In the genomic region with DNA sequence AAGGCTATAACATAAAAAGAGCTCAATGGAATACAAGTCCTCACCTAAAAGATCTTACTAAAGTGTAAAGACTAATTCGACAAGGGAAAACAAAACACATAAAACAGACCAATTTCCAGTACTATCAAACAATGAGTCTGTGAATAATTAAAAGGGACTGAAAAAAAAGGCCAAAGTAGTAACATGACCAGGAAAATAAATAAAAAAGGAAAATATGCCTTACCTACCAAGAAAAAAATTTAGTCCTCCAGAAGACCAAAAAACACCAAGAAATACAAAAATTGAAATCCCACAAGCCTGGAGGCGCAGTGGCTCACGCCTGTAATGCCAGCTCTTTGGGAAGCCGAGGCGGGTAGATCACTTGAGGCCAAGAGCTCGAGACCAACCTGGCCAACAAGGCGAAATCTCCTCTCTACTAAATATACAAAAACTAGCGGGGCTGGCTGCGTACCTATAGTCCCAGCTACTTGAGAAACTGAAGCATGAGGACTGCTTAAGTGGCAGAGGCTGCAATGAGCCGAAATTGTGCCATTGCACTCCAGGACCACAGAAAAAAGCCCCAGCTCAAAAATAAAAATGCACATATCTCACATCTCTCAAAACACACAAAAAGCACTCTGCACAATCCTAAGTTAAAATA, we compare ENCODE assay signal across 8 cellular contexts.
A peak's percentile ranks its signal among the peaks of the same experiment; 100 is the strongest.
DNase-seq lines count a peak whose midpoint lies in the region; TF ChIP-seq lines count a peak whose summit lies in the region.

No MANE protein-coding gene starts in this region.

- no peak overlapping the region for H2BK120ac ChIP-seq in mesendoderm (ENCODE audit: low read depth, low read length)

- no peak overlapping the region for H4K5ac ChIP-seq in mesendoderm (ENCODE audit: low read length)

- TF ChIP-seq CTCF in ascending aorta (IDR thresholded peaks at IDR 0.05) = no peak

- H3K36me3 ChIP-seq in ascending aorta = no peaks in the 10 kb centered on the region
- H3K36me3 ChIP-seq in mesendoderm (ENCODE audit: control insufficient read depth, insufficient read depth, low read length) = no peaks in the 10 kb centered on the region
- no peaks in the 10 kb centered on the region for H3K36me3 ChIP-seq in stomach smooth muscle (ENCODE audit: control insufficient read depth in 2 of 2, insufficient read depth in 2 of 2, low read length in 2 of 2)

- H3K27ac ChIP-seq in ascending aorta (peak overlapping the region; percentile 80 to 85), mesendoderm (ENCODE audit: low read depth, low read length) (no peak overlapping the region), stomach smooth muscle (ENCODE audit: low read length) (peak overlapping the region; percentile 87)

- H2BK5ac ChIP-seq in mesendoderm (ENCODE audit: low read length) = no peak overlapping the region

- H3K4me2 ChIP-seq in mesendoderm (ENCODE audit: low read length) = no peak overlapping the region

- H3K18ac ChIP-seq in mesendoderm (ENCODE audit: low read length) = no peak overlapping the region

- intact Hi-C loops in ascending aorta (cut with DNase I) = loop anchor here (1.0 to 5.0 kb wide), 3 partner anchors 99 to 412 kb away; a partner anchor contains a TSS

- no peak overlapping the region for H3K4ac ChIP-seq in mesendoderm (ENCODE audit: low read depth, low read length)

- peak overlapping the region in 1 of 2 donors; percentile 57 for H3K4me3 ChIP-seq in ascending aorta
- no peak overlapping the region for H3K4me3 ChIP-seq in mesendoderm (ENCODE audit: low read length)
- peak overlapping the region; percentile 68 to 74 for H3K4me3 ChIP-seq in stomach smooth muscle (ENCODE audit: low read length in 2 of 2)

- H3K27me3 ChIP-seq in ascending aorta (no peaks in the 10 kb centered on the region), mesendoderm (ENCODE audit: insufficient read depth, low read length, poor library complexity) (no peaks in the 10 kb centered on the region), stomach smooth muscle (ENCODE audit: control insufficient read depth in 1 of 2, insufficient read depth in 2 of 2, low read length in 2 of 2) (no peaks in the 10 kb centered on the region)

- H4K8ac ChIP-seq in mesendoderm (ENCODE audit: low read depth, low read length) = no peak overlapping the region

- no CpG with 5 or more reads among the region's 10 CpGs for WGBS in mesendoderm (ENCODE audit: extremely low coverage, insufficient coverage, low lambda C conversion rate)

- no peaks in the 10 kb centered on the region for H3K79me1 ChIP-seq in mesendoderm (ENCODE audit: low read length)

- H2AK5ac ChIP-seq in mesendoderm (ENCODE audit: low read length) = no peak overlapping the region

- H3K9me3 ChIP-seq in ascending aorta (no peaks in the 10 kb centered on the region), stomach smooth muscle (ENCODE audit: control insufficient read depth in 2 of 2, low read length in 2 of 2) (no peaks in the 10 kb centered on the region)

- H3K9ac ChIP-seq in mesendoderm (ENCODE audit: low read length) (no peak overlapping the region), stomach smooth muscle (ENCODE audit: low read length in 2 of 2) (peak overlapping the region; percentile 72 to 94)

- no peaks in the 10 kb centered on the region for H3K4me1 ChIP-seq in ascending aorta
- no peaks in the 10 kb centered on the region for H3K4me1 ChIP-seq in mesendoderm (ENCODE audit: control insufficient read depth, low read depth, low read length)
- peaks cover 7% of the 10 kb centered on the region for H3K4me1 ChIP-seq in stomach smooth muscle (ENCODE audit: control insufficient read depth, insufficient read depth, low read length)

- no peaks in the 10 kb centered on the region for H3K79me2 ChIP-seq in mesendoderm (ENCODE audit: control insufficient read depth, insufficient read depth, low read length)

- H3K23ac ChIP-seq in mesendoderm (ENCODE audit: low read length) = no peak overlapping the region

- H2BK15ac ChIP-seq in mesendoderm (replicated peaks; ENCODE audit: low read depth) = no peak overlapping the region

- DNase-seq in NCI-H1694 treated with DMSO at 0.1 percent for 48 hours (lab: John Stamatoyannopoulos, UW) (peak; percentile 5), NCI-H1694 (lab: John Stamatoyannopoulos, UW) (no peak), NCI-H69 (lab: John Stamatoyannopoulos, UW) (peak; percentile 76), ascending aorta (ENCODE audit: low spot score in 2 of 2) (no peak), mesendoderm (peak; percentile 96), middle frontal gyrus (ENCODE audit: extremely low spot score, low spot score) (no peak), retina (no peak)

- no peak overlapping the region for H3K56ac ChIP-seq in mesendoderm (ENCODE audit: low read length)

Comparison
In these comparisons a context has a peak if more than half of its experiments do, and no peak if none do; other contexts are left out.
1. DNase-seq: peak in NCI-H1694 treated with DMSO at 0.1 percent for 48 hours (single experiment), NCI-H69 (single experiment) and mesendoderm (single experiment); none in NCI-H1694 (single experiment), ascending aorta (0 of 2), middle frontal gyrus (single experiment) and retina (single experiment).